10 cellular contexts compared by ENCODE assay signal in the genomic region with DNA sequence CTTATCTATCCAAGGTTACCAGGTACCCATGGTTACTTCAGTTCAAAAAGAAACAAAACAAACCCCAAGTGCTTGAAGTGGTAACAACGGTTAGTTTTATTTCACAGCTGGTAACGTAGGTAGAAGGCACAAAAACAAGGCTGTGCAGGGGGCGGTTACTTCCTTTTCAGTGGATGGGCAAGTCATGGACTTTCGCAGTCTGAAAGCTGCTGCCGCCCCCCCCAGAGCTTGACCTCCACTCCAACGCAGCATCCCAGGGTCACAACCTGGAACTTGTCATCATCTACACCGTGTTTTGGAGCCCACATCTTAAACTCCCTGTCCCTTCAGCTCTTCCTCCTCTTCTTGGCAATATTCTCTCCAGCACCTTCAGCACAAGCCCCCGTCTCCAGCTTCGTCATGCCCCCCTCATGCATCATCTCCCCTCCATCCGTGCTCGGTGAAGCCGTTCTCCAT.
DNase-seq lines count a peak whose midpoint lies in the region; ATAC-seq and TF ChIP-seq lines count a peak whose summit lies in the region.
"Had no signal": no experiment of that assay in that cellular context is flagged by ENCODE, and none has a peak within 500 bp of the region (broad histone marks: within the 10 kb centered on the region; RNA-seq: fewer than 3 reads in every experiment).

No MANE protein-coding gene starts in this region.

- no peaks in the 10 kb centered on the region for H3K9me3 ChIP-seq in IMR-90 (ENCODE audit: control insufficient read depth, insufficient read depth, low read length)
- H3K9me3 ChIP-seq in endodermal cell (ENCODE audit: control insufficient read depth, low read length): no peaks in the 10 kb centered on the region

- H2AK9ac ChIP-seq in IMR-90 (replicated peaks; ENCODE audit: low read depth, low read length, poor library complexity): no peak overlapping the region

- H4K20me1 ChIP-seq in IMR-90 (ENCODE audit: insufficient read depth, low read length): no peaks in the 10 kb centered on the region

- in situ Hi-C loops in IMR-90 (cut with MboI; ENCODE audit: low sequenced_read_pairs): no loop called here

- no peak overlapping the region for H4K8ac ChIP-seq in IMR-90 (ENCODE audit: low read depth in 2 of 2, low read length in 2 of 2)

- peaks cover 5% of the 10 kb centered on the region for H3K9me3 Mint-ChIP-seq in activated CD4-positive, alpha-beta T cell treated with anti-CD3 and anti-CD28 coated beads, Interleukin-2, amount 10 ng/mL, durations not matched to agents 24 days and 14 days
- no peaks in the 10 kb centered on the region for H3K9me3 Mint-ChIP-seq in activated naive CD8-positive, alpha-beta T cell (ENCODE audit: low read depth)
- H3K9me3 Mint-ChIP-seq in endodermal cell: no peaks in the 10 kb centered on the region

- H3K9ac ChIP-seq in IMR-90 (ENCODE audit: low read depth, low read length) (no peak overlapping the region), endodermal cell (ENCODE audit: extremely low read depth, low read length, poor library complexity, severe bottlenecking) (no peak overlapping the region)

- no peak overlapping the region for H2BK120ac ChIP-seq in IMR-90 (ENCODE audit: low read depth, low read length)

- H3K9me1 ChIP-seq in IMR-90 (ENCODE audit: insufficient read depth, low read length): peaks cover 16% of the 10 kb centered on the region

- H2AFZ ChIP-seq in IMR-90 (replicated peaks; ENCODE audit: low read length, poor library complexity): no peak overlapping the region

- no peaks in the 10 kb centered on the region for H3K36me3 ChIP-seq in IMR-90 (ENCODE audit: control insufficient read depth, insufficient read depth, low read length)
- no peaks in the 10 kb centered on the region for H3K36me3 ChIP-seq in endodermal cell (ENCODE audit: control insufficient read depth, insufficient read depth, low read length)

- no peak overlapping the region for H3K4me2 ChIP-seq in IMR-90 (ENCODE audit: low read depth, low read length)

- no peaks in the 10 kb centered on the region for H3K36me3 Mint-ChIP-seq in activated CD4-positive, alpha-beta T cell treated with anti-CD3 and anti-CD28 coated beads, Interleukin-2, amount 10 ng/mL, durations not matched to agents 24 days and 14 days (ENCODE audit: low read depth)
- no peaks in the 10 kb centered on the region for H3K36me3 Mint-ChIP-seq in activated naive CD8-positive, alpha-beta T cell
- no peaks in the 10 kb centered on the region for H3K36me3 Mint-ChIP-seq in endodermal cell (ENCODE audit: low read depth)

- WGBS in IMR-90 (ENCODE audit: extremely low coverage in 2 of 2, insufficient read length in 1 of 2), 2 experiments: 82% methylated on average over 7 of the region's 12 CpGs; no CpG with 5 or more reads in 1 of the 2 experiments
- WGBS in endodermal cell (ENCODE audit: insufficient coverage in 1 of 2, insufficient read length in 1 of 2), 2 experiments: 83 to 95% methylated on average over 4 to 12 of the region's 12 CpGs

- no peak overlapping the region for H3K4ac ChIP-seq in IMR-90 (ENCODE audit: low read depth, low read length)

- H2BK20ac ChIP-seq in IMR-90 (ENCODE audit: low read depth, low read length): no peak overlapping the region

- ATAC-seq in IMR-90 (ENCODE audit: low read depth): no peak
- no peak for ATAC-seq in HG03457 (IDR thresholded peaks at IDR 0.05; ENCODE audit: unreplicated experiment)
- ATAC-seq: foreskin keratinocyte, Right ventricle myocardium inferior had no signal

- H3K4me3 ChIP-seq in IMR-90 (ENCODE audit: insufficient read depth, low read depth, low read length): no peak overlapping the region
- no peak overlapping the region for H3K4me3 ChIP-seq in endodermal cell (ENCODE audit: low read length)

- POLR2A ChIA-PET in IMR-90 (lab: Charles Lee; ENCODE audit: unreplicated experiment): no interaction called here

- H3K79me1 ChIP-seq in IMR-90 (ENCODE audit: low read depth in 1 of 2, low read length in 2 of 2): no peaks in the 10 kb centered on the region

- CTCF ChIA-PET in IMR-90 (lab: Yijun Ruan, JAX): interaction anchor here (0.7 kb wide), 1 partner anchor 185 kb away, joined by 5 read pairs; no protein-coding TSS in a partner anchor

- peak overlapping the region; percentile 69; the same call in 1 of the 2 replicates for H2AK5ac ChIP-seq in IMR-90 (ENCODE audit: low read depth, low read length)

- no TSS peak for BruUV-seq in IMR-90 (replicated peaks; lab: Mats Ljungman, UMichigan)

- no peak overlapping the region for H3K23ac ChIP-seq in IMR-90 (ENCODE audit: low read depth, low read length)

- TF ChIP-seq RAD21 in IMR-90 (IDR thresholded peaks at IDR 0.05; ENCODE audit: low read length): no peak

- peak overlapping the region; percentile 60 for H3K4me3 Mint-ChIP-seq in activated CD4-positive, alpha-beta T cell treated with anti-CD3 and anti-CD28 coated beads, Interleukin-2, amount 10 ng/mL, durations not matched to agents 24 days and 14 days
- peak overlapping the region; percentile 74 for H3K4me3 Mint-ChIP-seq in activated naive CD8-positive, alpha-beta T cell
- H3K4me3 Mint-ChIP-seq in endodermal cell: no peak overlapping the region

- DNase-seq in IMR-90 (no peak), endodermal cell (no peak), NCI-H526 (lab: John Stamatoyannopoulos, UW) (no peak), mesenteric fat pad (ENCODE audit: low spot score) (no peak)
- peak; percentile 94 for DNase-seq in activated CD4-positive, alpha-beta T cell treated with anti-CD3 and anti-CD28 coated beads, Interleukin-2, amount 10 ng/mL, durations not matched to agents 24 days and 14 days
- peak in 2 of 3 donors; percentile 40 to 45 for DNase-seq in stimulated activated CD4-positive, alpha-beta T cell treated with anti-CD3 and anti-CD28 coated beads, TNF-alpha, amount 100 ng/mL, for 1 hour (ENCODE audit: low read depth in 3 of 3, low spot score in 1 of 3)
- DNase-seq: foreskin keratinocyte had no signal

- H2BK15ac ChIP-seq in IMR-90 (ENCODE audit: low read depth, low read length): no peak overlapping the region

- peaks cover 64% of the 10 kb centered on the region for H3K4me1 Mint-ChIP-seq in activated CD4-positive, alpha-beta T cell treated with anti-CD3 and anti-CD28 coated beads, Interleukin-2, amount 10 ng/mL, durations not matched to agents 24 days and 14 days
- peaks cover 87% of the 10 kb centered on the region for H3K4me1 Mint-ChIP-seq in activated naive CD8-positive, alpha-beta T cell (ENCODE audit: low read depth)
- peaks cover 3% of the 10 kb centered on the region for H3K4me1 Mint-ChIP-seq in endodermal cell

- no peaks in the 10 kb centered on the region for H3K27me3 Mint-ChIP-seq in activated CD4-positive, alpha-beta T cell treated with anti-CD3 and anti-CD28 coated beads, Interleukin-2, amount 10 ng/mL, durations not matched to agents 24 days and 14 days
- H3K27me3 Mint-ChIP-seq in activated naive CD8-positive, alpha-beta T cell: no peaks in the 10 kb centered on the region
- H3K27me3 Mint-ChIP-seq in endodermal cell (ENCODE audit: insufficient read depth): peaks cover 3% of the 10 kb centered on the region

- H3K4me1 ChIP-seq in IMR-90 (ENCODE audit: control insufficient read depth, insufficient read depth, low read length): peaks cover 26% of the 10 kb centered on the region
- no peaks in the 10 kb centered on the region for H3K4me1 ChIP-seq in endodermal cell (ENCODE audit: control insufficient read depth, insufficient read depth, low read length)

- H3K18ac ChIP-seq in IMR-90 (ENCODE audit: low read depth, low read length): no peak overlapping the region; the same call in 1 of the 2 replicates

- no peak overlapping the region for H3K27ac ChIP-seq in IMR-90 (ENCODE audit: insufficient read depth, low read length)
- H3K27ac ChIP-seq in endodermal cell (ENCODE audit: low read depth, low read length): no peak overlapping the region
- H3K27ac ChIP-seq: foreskin keratinocyte had no signal

- H3K56ac ChIP-seq in IMR-90 (ENCODE audit: extremely low read depth, insufficient read depth, low read length): no peak overlapping the region

- peak overlapping the region; percentile 87 for H3K27ac Mint-ChIP-seq in activated CD4-positive, alpha-beta T cell treated with anti-CD3 and anti-CD28 coated beads, Interleukin-2, amount 10 ng/mL, durations not matched to agents 24 days and 14 days
- peak overlapping the region; percentile 85 for H3K27ac Mint-ChIP-seq in activated naive CD8-positive, alpha-beta T cell
- no peak overlapping the region for H3K27ac Mint-ChIP-seq in endodermal cell

- intact Hi-C loops in IMR-90 (cut with micrococcal nuclease): no loop called here
- intact Hi-C loops in activated CD4-positive, alpha-beta T cell treated with anti-CD3 and anti-CD28 coated beads, Interleukin-2, amount 10 ng/mL, durations not matched to agents 24 days and 14 days (cut with micrococcal nuclease): loop anchor here (1.0 to 10.0 kb wide), 7 partner anchors 19 to 1143 kb away; a partner anchor contains a TSS

- H4K5ac ChIP-seq in IMR-90 (ENCODE audit: low read depth, low read length): no peak overlapping the region

- dilution Hi-C loops in IMR-90 (cut with HindIII; ENCODE audit: low sequenced_read_pairs, unreplicated experiment): no loop called here

- peak overlapping the region; percentile 23; the same call in 1 of the 2 replicates for H4K91ac ChIP-seq in IMR-90 (ENCODE audit: insufficient read depth, low read depth, low read length)

- no peak for TF ChIP-seq CTCF in IMR-90 (conservative IDR thresholded peaks at IDR 0.05; ENCODE audit: low read depth, low read length)
- TF ChIP-seq CTCF in endodermal cell (conservative IDR thresholded peaks at IDR 0.05): no peak

- no peak overlapping the region for H2BK5ac ChIP-seq in IMR-90 (ENCODE audit: low read depth, low read length, poor library complexity, severe bottlenecking)

- TF ChIP-seq POLR2A in IMR-90 (IDR thresholded peaks at IDR 0.05; ENCODE audit: low read depth, low read length): no peak

- no peak overlapping the region for H3K14ac ChIP-seq in IMR-90 (replicated peaks; ENCODE audit: low read depth, low read length)

- H3K27me3 ChIP-seq in IMR-90 (ENCODE audit: control insufficient read depth, insufficient read depth, low read length) (no peaks in the 10 kb centered on the region), endodermal cell (ENCODE audit: control insufficient read depth, insufficient read depth, low read length, poor library complexity, severe bottlenecking) (no peaks in the 10 kb centered on the region)
- H3K27me3 ChIP-seq: foreskin keratinocyte had no signal

TF ChIP-seq in IMR-90, 13 proteins besides CTCF, POLR2A, EP300 and RAD21:
- no peak for TF ChIP-seq MAZ (IDR thresholded peaks at IDR 0.05; ENCODE audit: borderline replicate concordance, low read depth, low read length)
- TF ChIP-seq NFE2L2 (IDR thresholded peaks at IDR 0.05; ENCODE audit: low read depth, low read length): no peak

Comparison
In these comparisons a context has a peak if more than half of its experiments do, and no peak if none do; other contexts are left out.
1. DNase-seq: peak in activated CD4-positive, alpha-beta T cell treated with anti-CD3 and anti-CD28 coated beads, Interleukin-2, amount 10 ng/mL, durations not matched to agents 24 days and 14 days (single experiment) and stimulated activated CD4-positive, alpha-beta T cell treated with anti-CD3 and anti-CD28 coated beads, TNF-alpha, amount 100 ng/mL, for 1 hour (2 of 3); none in IMR-90 (single experiment), endodermal cell (single experiment), NCI-H526 (0 of 2) and mesenteric fat pad (single experiment).